In the genomic region with DNA sequence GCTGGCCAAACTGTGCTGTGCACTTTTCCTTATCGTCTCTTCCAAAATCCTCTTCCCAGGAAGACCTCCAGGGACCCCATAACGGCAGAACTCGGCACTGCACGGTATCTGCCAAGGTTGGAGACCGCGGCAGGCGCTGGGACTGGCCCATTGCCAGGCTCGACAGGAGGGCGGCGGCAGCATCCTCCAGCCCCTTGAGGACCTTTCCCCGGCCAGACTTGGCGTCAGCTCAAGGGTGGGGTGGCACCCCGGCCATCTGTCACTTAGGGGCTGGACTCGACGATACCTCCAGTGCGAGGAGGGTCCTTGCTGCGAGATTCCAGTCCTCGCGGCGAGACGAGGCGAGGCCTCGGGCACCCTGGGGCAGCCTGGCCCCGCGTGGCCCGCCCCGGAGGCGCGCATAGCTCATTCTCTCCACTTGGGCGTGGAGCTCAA, we compare ENCODE assay signal across 8 cellular contexts. TPM values are rescaled to one million over a fixed set of nuclear protein-coding genes. Genes with fewer than 3 reads are reported as not detected.
DNase-seq lines count a peak whose midpoint lies in the region; ATAC-seq and TF ChIP-seq lines count a peak whose summit lies in the region.

No MANE protein-coding gene starts in this region.

- H3K4me1 ChIP-seq in SJSA1 (replicated peaks) (peaks cover 23% of the 10 kb centered on the region), spleen (peaks cover 10 to 57% (median 37%) of the 10 kb centered on the region in 6 donors)

- peaks cover 0 to 10% (median 3%) of the 10 kb centered on the region in 3 donors for H3K27me3 Mint-ChIP-seq in immature natural killer cell (ENCODE audit: low read depth in 3 of 3)

- peak overlapping the region; percentile 68 to 90 (median 80) for H3K27ac Mint-ChIP-seq in immature natural killer cell

- H3K36me3 ChIP-seq in SJSA1, result peaks cover 49% of the 10 kb centered on the region
- H3K36me3 ChIP-seq in spleen, result peaks cover 0 to 14% (median 8%) of the 10 kb centered on the region in 6 donors

- H3K4me3 Mint-ChIP-seq in immature natural killer cell, result peak overlapping the region; percentile 86 to 92 (median 89)

- in situ Hi-C loops in astrocyte of the cerebellum (cut with HindIII; ENCODE audit: low sequenced_read_pairs), result no loop called here

- DNase-seq in GM12865 (ENCODE audit: low read depth), result peak; percentile 49
- peak in 1 of 2 experiments; percentile 14 for DNase-seq in HL-60 (ENCODE audit: low read depth in 1 of 2, low spot score in 1 of 2)
- DNase-seq in SJSA1 (ENCODE audit: low read depth in 1 of 2, low spot score in 2 of 2), result peak; percentile 58 to 72
- DNase-seq in astrocyte of the cerebellum (ENCODE audit: low read depth), result no peak
- DNase-seq in immature natural killer cell, result peak; percentile 7 to 32 (median 17)
- DNase-seq in spleen, result peak; percentile 90

- TF ChIP-seq CTCF in GM12865 (IDR thresholded peaks at IDR 0.05; ENCODE audit: insufficient read depth, low read depth, low read length, missing control alignments) (no peak), HL-60 (IDR thresholded peaks at IDR 0.05; ENCODE audit: insufficient read depth, low read length) (no peak), astrocyte of the cerebellum (IDR thresholded peaks at IDR 0.05; ENCODE audit: low read depth, low read length, missing control alignments) (no peak), spleen (IDR thresholded peaks at IDR 0.05 in 8 of 11, conservative IDR thresholded peaks at IDR 0.05 in 3 of 11) (peak in 1 of 11 experiments; percentile 16)

- H3K4me3 ChIP-seq in GM12865 (ENCODE audit: low read depth, low read length), result peak overlapping the region; percentile 99
- peak overlapping the region; percentile 99 for H3K4me3 ChIP-seq in HL-60 (replicated peaks; ENCODE audit: insufficient read depth, low read length)
- peak overlapping the region; percentile 97 for H3K4me3 ChIP-seq in SJSA1
- H3K4me3 ChIP-seq in astrocyte of the cerebellum (ENCODE audit: low read depth, low read length), result peak overlapping the region; percentile 93
- peak overlapping the region; percentile 79 to 99 (median 95) for H3K4me3 ChIP-seq in spleen

- ATAC-seq in GM21526 (IDR thresholded peaks at IDR 0.05; ENCODE audit: low FRiP score, unreplicated experiment) (no peak), GM19023 (IDR thresholded peaks at IDR 0.05; ENCODE audit: unreplicated experiment) (no peak)

- H3K4me1 Mint-ChIP-seq in immature natural killer cell, result peaks cover 33 to 44% of the 10 kb centered on the region in 2 donors

- no peaks in the 10 kb centered on the region for H3K27me3 ChIP-seq in HL-60 (ENCODE audit: insufficient read depth, poor library complexity, severe bottlenecking)
- H3K27me3 ChIP-seq in SJSA1 (replicated peaks), result no peaks in the 10 kb centered on the region
- H3K27me3 ChIP-seq in spleen (replicated peaks in 1 of 7), result no peaks in the 10 kb centered on the region

- 0 to 1% (median 0%) methylated on average over 7 to 30 of the region's 30 CpGs for WGBS in spleen, 5 donors

- H3K9me3 Mint-ChIP-seq in immature natural killer cell, result no peaks in the 10 kb centered on the region

- no peak for TF ChIP-seq POLR2A in spleen (IDR thresholded peaks at IDR 0.05)

- H3K9me3 ChIP-seq in SJSA1 (replicated peaks), result 0 out of 2 replicates have a peak, but pooled peaks cover 5% of the 10 kb centered on the region
- H3K9me3 ChIP-seq in spleen, result no peaks in the 10 kb centered on the region

- H3K27ac ChIP-seq in HL-60 (replicated peaks), result peak overlapping the region; percentile 85
- H3K27ac ChIP-seq in SJSA1, result peak overlapping the region; percentile 65
- H3K27ac ChIP-seq in spleen, result peak overlapping the region; percentile 77 to 93 (median 90)

- intact Hi-C loops in spleen (cut with DNase I; ENCODE audit: low total_unique reads), result no loop called here

- peaks cover 0 to 2% (median 0%) of the 10 kb centered on the region in 3 donors for H3K36me3 Mint-ChIP-seq in immature natural killer cell

RNA-seq across cellular contexts. Expression of gene ACLY, which starts 0.8 kb away (rescaled TPM):
- total RNA-seq in SJSA1 (2014; rRNA removed; shearing (Covaris generic)), result 77.0 and 122 TPM in 2 replicates
- polyA plus RNA-seq in immature natural killer cell, result 10 to 100 TPM; 46.9 to 99.2 (median 49.3) TPM
- 100 to 1,000 TPM in 2 of 7 donors, 10 to 100 TPM in 5; 64.9 to 112 (median 87.6) TPM for total RNA-seq in spleen
- 10 to 100 TPM; 17.7 to 28.6 (median 21.6) TPM for polyA plus RNA-seq in spleen

RNA-seq across cellular contexts. Expression of gene ODAD4, which starts 12.4 kb away (rescaled TPM):
- total RNA-seq in SJSA1 (2014; rRNA removed; shearing (Covaris generic)), result not detected in 2 replicates
- under 1 TPM in 2 of 3 donors, not detected in 1; 0.15 to 0.38 TPM for polyA plus RNA-seq in immature natural killer cell
- 1 to 10 TPM in 1 of 7 donors, under 1 TPM in 2, not detected in 4; 0.20 to 1.0 (median 0.52) TPM for total RNA-seq in spleen
- under 1 TPM; 0.22 to 0.35 (median 0.30) TPM for polyA plus RNA-seq in spleen

RNA-seq across cellular contexts. Expression of gene CNP, which starts 48.6 kb away (rescaled TPM):
- total RNA-seq in SJSA1 (2014; rRNA removed; shearing (Covaris generic)), result 45.7 and 47.1 TPM in 2 replicates
- polyA plus RNA-seq in immature natural killer cell, result 10 to 100 TPM; 22.8 to 56.3 (median 44.1) TPM
- 10 to 100 TPM; 29.2 to 49.8 (median 44.2) TPM for total RNA-seq in spleen
- polyA plus RNA-seq in spleen, result 10 to 100 TPM; 22.3 to 41.6 (median 25.9) TPM

RNA-seq across cellular contexts. Expression of gene KLHL11, which starts 52.8 kb away (rescaled TPM):
- total RNA-seq in SJSA1 (2014; rRNA removed; shearing (Covaris generic)), result 27.4 and 31.2 TPM in 2 replicates
- polyA plus RNA-seq in immature natural killer cell (1 to 10 TPM; 5.9 to 6.4 (median 5.9) TPM), spleen (1 to 10 TPM in 1 of 3 donors, under 1 TPM in 2; 0.17 to 1.1 (median 0.20) TPM)
- total RNA-seq in spleen, result 10 to 100 TPM; 10.1 to 25.2 (median 12.6) TPM
